In genomic region chr6:12436683-12437082, GRCh38 we compare ENCODE assay signal across 22 cellular contexts.
"Had no signal": no experiment of that assay in that cellular context is flagged by ENCODE, and none has a peak within 500 bp of the region (broad histone marks: within the 10 kb centered on the region; RNA-seq: fewer than 3 reads in every experiment).

No MANE protein-coding gene starts in this region.

- DNase-seq: activated CD4-positive, alpha-beta memory T cell treated with anti-CD3 and anti-CD28 coated beads, Interleukin-2, amount 10 ng/mL, durations not matched to agents 7 days and 5 days; activated CD4-positive, alpha-beta T cell treated with anti-CD3 and anti-CD28 coated beads, Interleukin-2, amount 10 ng/mL, durations not matched to agents 24 days and 14 days; activated effector memory CD4-positive, alpha-beta T cell treated with Interleukin-2 at 50 U/mL for 16 hours; activated naive CD4-positive, alpha-beta T cell treated with anti-CD3 and anti-CD28 coated beads for 36 hours; activated T-cell treated with anti-CD3 and anti-CD28 coated beads, Interleukin-2, amount 50 U/mL, for 72 hours; amygdala; endodermal cell; heart left ventricle; islet precursor cell; left cardiac atrium; naive thymus-derived CD8-positive, alpha-beta T cell; ovary; stimulated activated CD4-positive, alpha-beta T cell treated with anti-CD3 and anti-CD28 coated beads, Interleukin-1b, Interleukin-23, amount 100 ng/mL, for 48 hours; stomach; transverse colon had no signal

- H3K27me3 ChIP-seq: heart left ventricle, ovary, stomach, suprapubic skin, transverse colon had no signal

- H3K4me3 Mint-ChIP-seq: activated CD4-positive, alpha-beta memory T cell treated with anti-CD3 and anti-CD28 coated beads, Interleukin-2, amount 10 ng/mL, durations not matched to agents 7 days and 5 days; activated CD4-positive, alpha-beta T cell treated with anti-CD3 and anti-CD28 coated beads, Interleukin-2, amount 10 ng/mL, durations not matched to agents 24 days and 14 days; activated naive CD4-positive, alpha-beta T cell treated with anti-CD3 and anti-CD28 coated beads for 36 hours; activated T-cell treated with anti-CD3 and anti-CD28 coated beads, Interleukin-2, amount 50 U/mL, for 72 hours; endodermal cell; naive thymus-derived CD8-positive, alpha-beta T cell; stimulated activated effector memory CD8-positive, alpha-beta T cell treated with anti-CD3 and anti-CD28 coated beads, Interleukin-12 subunit alpha, Interleukin-12 subunit beta, amount 100 ng/mL, for 72 hours had no signal

- ATAC-seq: activated CD4-positive, CD25-positive, alpha-beta regulatory T cell treated with anti-CD3 and anti-CD28 coated beads, Interleukin-2, amount 50 U/mL, for 24 hours; activated T-cell treated with anti-CD3 and anti-CD28 coated beads, Interleukin-2, amount 50 U/mL, for 72 hours; heart left ventricle; left cardiac atrium; naive thymus-derived CD8-positive, alpha-beta T cell; stimulated activated effector memory CD8-positive, alpha-beta T cell treated with anti-CD3 and anti-CD28 coated beads, Interleukin-12 subunit alpha, Interleukin-12 subunit beta, amount 100 ng/mL, for 72 hours had no signal

- H3K4me3 ChIP-seq: coronary artery, heart left ventricle, lung, ovary, prostate gland, stomach, suprapubic skin, transverse colon had no signal

- H3K36me3 Mint-ChIP-seq: stimulated activated effector memory CD8-positive, alpha-beta T cell treated with anti-CD3 and anti-CD28 coated beads, Interleukin-12 subunit alpha, Interleukin-12 subunit beta, amount 100 ng/mL, for 72 hours had no signal

- H3K9me3 ChIP-seq: ovary, prostate gland, suprapubic skin had no signal

- H3K9me3 Mint-ChIP-seq: activated CD4-positive, alpha-beta memory T cell treated with anti-CD3 and anti-CD28 coated beads, Interleukin-2, amount 10 ng/mL, durations not matched to agents 7 days and 5 days; stimulated activated effector memory CD8-positive, alpha-beta T cell treated with anti-CD3 and anti-CD28 coated beads, Interleukin-12 subunit alpha, Interleukin-12 subunit beta, amount 100 ng/mL, for 72 hours had no signal

- H3K27ac Mint-ChIP-seq: activated CD4-positive, alpha-beta memory T cell treated with anti-CD3 and anti-CD28 coated beads, Interleukin-2, amount 10 ng/mL, durations not matched to agents 7 days and 5 days; activated CD4-positive, alpha-beta T cell treated with anti-CD3 and anti-CD28 coated beads, Interleukin-2, amount 10 ng/mL, durations not matched to agents 24 days and 14 days; activated naive CD4-positive, alpha-beta T cell treated with anti-CD3 and anti-CD28 coated beads for 36 hours; activated T-cell treated with anti-CD3 and anti-CD28 coated beads, Interleukin-2, amount 50 U/mL, for 72 hours; endodermal cell; naive thymus-derived CD8-positive, alpha-beta T cell; stimulated activated effector memory CD8-positive, alpha-beta T cell treated with anti-CD3 and anti-CD28 coated beads, Interleukin-12 subunit alpha, Interleukin-12 subunit beta, amount 100 ng/mL, for 72 hours had no signal

- H3K4me1 ChIP-seq: prostate gland, suprapubic skin had no signal

- H3K36me3 ChIP-seq: heart left ventricle, ovary, prostate gland, stomach, suprapubic skin, transverse colon had no signal

- H3K27ac ChIP-seq: epithelial cell of prostate, heart left ventricle, ovary, prostate gland, stomach, suprapubic skin, transverse colon had no signal

- H3K27me3 Mint-ChIP-seq: activated CD4-positive, alpha-beta memory T cell treated with anti-CD3 and anti-CD28 coated beads, Interleukin-2, amount 10 ng/mL, durations not matched to agents 7 days and 5 days; activated CD4-positive, alpha-beta T cell treated with anti-CD3 and anti-CD28 coated beads, Interleukin-2, amount 10 ng/mL, durations not matched to agents 24 days and 14 days had no signal

- H3K4me1 Mint-ChIP-seq: activated CD4-positive, alpha-beta memory T cell treated with anti-CD3 and anti-CD28 coated beads, Interleukin-2, amount 10 ng/mL, durations not matched to agents 7 days and 5 days; stimulated activated effector memory CD8-positive, alpha-beta T cell treated with anti-CD3 and anti-CD28 coated beads, Interleukin-12 subunit alpha, Interleukin-12 subunit beta, amount 100 ng/mL, for 72 hours had no signal
